In the genomic region with DNA sequence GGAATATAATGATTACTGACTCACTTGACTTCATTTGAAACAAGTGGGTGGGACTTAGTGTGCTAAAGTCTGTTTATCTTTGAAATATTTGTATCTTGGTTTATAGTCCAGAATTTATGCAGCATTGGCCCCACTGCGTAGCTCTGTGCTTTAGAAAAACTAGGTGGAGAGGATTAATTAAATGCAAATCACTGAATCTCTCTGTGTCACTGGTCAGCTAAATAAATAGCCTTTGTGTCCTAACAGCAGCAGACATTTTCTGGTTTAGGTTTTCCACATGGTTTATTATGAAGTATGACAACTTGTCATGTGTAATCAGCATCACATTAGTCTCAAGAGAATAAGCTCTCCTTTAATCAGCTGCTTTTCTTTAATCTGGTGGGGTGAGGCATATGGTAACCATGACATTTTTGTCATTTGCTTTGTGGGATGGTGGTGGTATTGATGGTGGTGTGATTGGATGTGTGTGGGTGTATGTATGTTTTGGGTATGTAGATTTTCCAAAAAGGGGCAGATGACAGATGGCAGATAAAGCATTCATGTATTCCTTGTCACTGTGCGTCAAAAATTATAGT, we compare ENCODE assay signal across 1 cellular context.
TF ChIP-seq lines count a peak whose summit lies in the region.

No MANE protein-coding gene starts in this region.

TF ChIP-seq in K562, 482 proteins besides CTCF, POLR2A, EP300 and RAD21 (continued from another document):
- TF ChIP-seq, protein P1, sequence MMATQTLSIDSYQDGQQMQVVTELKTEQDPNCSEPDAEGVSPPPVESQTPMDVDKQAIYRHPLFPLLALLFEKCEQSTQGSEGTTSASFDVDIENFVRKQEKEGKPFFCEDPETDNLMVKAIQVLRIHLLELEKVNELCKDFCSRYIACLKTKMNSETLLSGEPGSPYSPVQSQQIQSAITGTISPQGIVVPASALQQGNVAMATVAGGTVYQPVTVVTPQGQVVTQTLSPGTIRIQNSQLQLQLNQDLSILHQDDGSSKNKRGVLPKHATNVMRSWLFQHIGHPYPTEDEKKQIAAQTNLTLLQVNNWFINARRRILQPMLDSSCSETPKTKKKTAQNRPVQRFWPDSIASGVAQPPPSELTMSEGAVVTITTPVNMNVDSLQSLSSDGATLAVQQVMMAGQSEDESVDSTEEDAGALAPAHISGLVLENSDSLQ (IDR thresholded peaks at IDR 0.05), result no peak
- TF ChIP-seq ZNF584 (CRISPR knock-in tag; IDR thresholded peaks at IDR 0.05; ENCODE audit: low read depth) (peak; percentile 28), ZNF696 (CRISPR knock-in tag; conservative IDR thresholded peaks at IDR 0.05) (no peak), CBFA2T3 (IDR thresholded peaks at IDR 0.05) (no peak), ZNF253 (CRISPR knock-in tag; conservative IDR thresholded peaks at IDR 0.05) (no peak), SRF (CRISPR knock-in tag; IDR thresholded peaks at IDR 0.05) (no peak), FOXK2 (conservative IDR thresholded peaks at IDR 0.05 in 1 of 2, IDR thresholded peaks at IDR 0.05 in 1 of 2; ENCODE audit: low read depth in 2 of 2) (0 out of 4 replicates have a peak, but pooled peaks of 1 of the 2 experiments have one; percentile 8)
- TF ChIP-seq, protein P2, sequence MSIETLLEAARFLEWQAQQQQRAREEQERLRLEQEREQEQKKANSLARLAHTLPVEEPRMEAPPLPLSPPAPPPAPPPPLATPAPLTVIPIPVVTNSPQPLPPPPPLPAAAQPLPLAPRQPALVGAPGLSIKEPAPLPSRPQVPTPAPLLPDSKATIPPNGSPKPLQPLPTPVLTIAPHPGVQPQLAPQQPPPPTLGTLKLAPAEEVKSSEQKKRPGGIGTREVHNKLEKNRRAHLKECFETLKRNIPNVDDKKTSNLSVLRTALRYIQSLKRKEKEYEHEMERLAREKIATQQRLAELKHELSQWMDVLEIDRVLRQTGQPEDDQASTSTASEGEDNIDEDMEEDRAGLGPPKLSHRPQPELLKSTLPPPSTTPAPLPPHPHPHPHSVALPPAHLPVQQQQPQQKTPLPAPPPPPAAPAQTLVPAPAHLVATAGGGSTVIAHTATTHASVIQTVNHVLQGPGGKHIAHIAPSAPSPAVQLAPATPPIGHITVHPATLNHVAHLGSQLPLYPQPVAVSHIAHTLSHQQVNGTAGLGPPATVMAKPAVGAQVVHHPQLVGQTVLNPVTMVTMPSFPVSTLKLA (conservative IDR thresholded peaks at IDR 0.05), result peak in 1 of 2 experiments; percentile 41; a peak in 1 of 4 replicates
- TF ChIP-seq, protein P3, sequence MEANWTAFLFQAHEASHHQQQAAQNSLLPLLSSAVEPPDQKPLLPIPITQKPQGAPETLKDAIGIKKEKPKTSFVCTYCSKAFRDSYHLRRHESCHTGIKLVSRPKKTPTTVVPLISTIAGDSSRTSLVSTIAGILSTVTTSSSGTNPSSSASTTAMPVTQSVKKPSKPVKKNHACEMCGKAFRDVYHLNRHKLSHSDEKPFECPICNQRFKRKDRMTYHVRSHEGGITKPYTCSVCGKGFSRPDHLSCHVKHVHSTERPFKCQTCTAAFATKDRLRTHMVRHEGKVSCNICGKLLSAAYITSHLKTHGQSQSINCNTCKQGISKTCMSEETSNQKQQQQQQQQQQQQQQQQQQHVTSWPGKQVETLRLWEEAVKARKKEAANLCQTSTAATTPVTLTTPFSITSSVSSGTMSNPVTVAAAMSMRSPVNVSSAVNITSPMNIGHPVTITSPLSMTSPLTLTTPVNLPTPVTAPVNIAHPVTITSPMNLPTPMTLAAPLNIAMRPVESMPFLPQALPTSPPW (CRISPR knock-in tag; IDR thresholded peaks at IDR 0.05), result peak; percentile 33
- TF ChIP-seq, protein P4, sequence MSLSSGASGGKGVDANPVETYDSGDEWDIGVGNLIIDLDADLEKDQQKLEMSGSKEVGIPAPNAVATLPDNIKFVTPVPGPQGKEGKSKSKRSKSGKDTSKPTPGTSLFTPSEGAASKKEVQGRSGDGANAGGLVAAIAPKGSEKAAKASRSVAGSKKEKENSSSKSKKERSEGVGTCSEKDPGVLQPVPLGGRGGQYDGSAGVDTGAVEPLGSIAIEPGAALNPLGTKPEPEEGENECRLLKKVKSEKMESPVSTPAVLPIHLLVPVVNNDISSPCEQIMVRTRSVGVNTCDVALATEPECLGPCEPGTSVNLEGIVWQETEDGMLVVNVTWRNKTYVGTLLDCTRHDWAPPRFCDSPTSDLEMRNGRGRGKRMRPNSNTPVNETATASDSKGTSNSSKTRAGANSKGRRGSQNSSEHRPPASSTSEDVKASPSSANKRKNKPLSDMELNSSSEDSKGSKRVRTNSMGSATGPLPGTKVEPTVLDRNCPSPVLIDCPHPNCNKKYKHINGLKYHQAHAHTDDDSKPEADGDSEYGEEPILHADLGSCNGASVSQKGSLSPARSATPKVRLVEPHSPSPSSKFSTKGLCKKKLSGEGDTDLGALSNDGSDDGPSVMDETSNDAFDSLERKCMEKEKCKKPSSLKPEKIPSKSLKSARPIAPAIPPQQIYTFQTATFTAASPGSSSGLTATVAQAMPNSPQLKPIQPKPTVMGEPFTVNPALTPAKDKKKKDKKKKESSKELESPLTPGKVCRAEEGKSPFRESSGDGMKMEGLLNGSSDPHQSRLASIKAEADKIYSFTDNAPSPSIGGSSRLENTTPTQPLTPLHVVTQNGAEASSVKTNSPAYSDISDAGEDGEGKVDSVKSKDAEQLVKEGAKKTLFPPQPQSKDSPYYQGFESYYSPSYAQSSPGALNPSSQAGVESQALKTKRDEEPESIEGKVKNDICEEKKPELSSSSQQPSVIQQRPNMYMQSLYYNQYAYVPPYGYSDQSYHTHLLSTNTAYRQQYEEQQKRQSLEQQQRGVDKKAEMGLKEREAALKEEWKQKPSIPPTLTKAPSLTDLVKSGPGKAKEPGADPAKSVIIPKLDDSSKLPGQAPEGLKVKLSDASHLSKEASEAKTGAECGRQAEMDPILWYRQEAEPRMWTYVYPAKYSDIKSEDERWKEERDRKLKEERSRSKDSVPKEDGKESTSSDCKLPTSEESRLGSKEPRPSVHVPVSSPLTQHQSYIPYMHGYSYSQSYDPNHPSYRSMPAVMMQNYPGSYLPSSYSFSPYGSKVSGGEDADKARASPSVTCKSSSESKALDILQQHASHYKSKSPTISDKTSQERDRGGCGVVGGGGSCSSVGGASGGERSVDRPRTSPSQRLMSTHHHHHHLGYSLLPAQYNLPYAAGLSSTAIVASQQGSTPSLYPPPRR (CRISPR knock-in tag; IDR thresholded peaks at IDR 0.05; ENCODE audit: borderline replicate concordance), result no peak
- TF ChIP-seq, protein P5, sequence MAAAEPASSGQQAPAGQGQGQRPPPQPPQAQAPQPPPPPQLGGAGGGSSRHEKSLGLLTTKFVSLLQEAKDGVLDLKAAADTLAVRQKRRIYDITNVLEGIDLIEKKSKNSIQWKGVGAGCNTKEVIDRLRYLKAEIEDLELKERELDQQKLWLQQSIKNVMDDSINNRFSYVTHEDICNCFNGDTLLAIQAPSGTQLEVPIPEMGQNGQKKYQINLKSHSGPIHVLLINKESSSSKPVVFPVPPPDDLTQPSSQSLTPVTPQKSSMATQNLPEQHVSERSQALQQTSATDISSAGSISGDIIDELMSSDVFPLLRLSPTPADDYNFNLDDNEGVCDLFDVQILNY (CRISPR knock-in tag; IDR thresholded peaks at IDR 0.05), result no peak
- TF ChIP-seq, protein P6, sequence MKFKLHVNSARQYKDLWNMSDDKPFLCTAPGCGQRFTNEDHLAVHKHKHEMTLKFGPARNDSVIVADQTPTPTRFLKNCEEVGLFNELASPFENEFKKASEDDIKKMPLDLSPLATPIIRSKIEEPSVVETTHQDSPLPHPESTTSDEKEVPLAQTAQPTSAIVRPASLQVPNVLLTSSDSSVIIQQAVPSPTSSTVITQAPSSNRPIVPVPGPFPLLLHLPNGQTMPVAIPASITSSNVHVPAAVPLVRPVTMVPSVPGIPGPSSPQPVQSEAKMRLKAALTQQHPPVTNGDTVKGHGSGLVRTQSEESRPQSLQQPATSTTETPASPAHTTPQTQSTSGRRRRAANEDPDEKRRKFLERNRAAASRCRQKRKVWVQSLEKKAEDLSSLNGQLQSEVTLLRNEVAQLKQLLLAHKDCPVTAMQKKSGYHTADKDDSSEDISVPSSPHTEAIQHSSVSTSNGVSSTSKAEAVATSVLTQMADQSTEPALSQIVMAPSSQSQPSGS (CRISPR knock-in tag; IDR thresholded peaks at IDR 0.05), result no peak
- TF ChIP-seq, protein P7, sequence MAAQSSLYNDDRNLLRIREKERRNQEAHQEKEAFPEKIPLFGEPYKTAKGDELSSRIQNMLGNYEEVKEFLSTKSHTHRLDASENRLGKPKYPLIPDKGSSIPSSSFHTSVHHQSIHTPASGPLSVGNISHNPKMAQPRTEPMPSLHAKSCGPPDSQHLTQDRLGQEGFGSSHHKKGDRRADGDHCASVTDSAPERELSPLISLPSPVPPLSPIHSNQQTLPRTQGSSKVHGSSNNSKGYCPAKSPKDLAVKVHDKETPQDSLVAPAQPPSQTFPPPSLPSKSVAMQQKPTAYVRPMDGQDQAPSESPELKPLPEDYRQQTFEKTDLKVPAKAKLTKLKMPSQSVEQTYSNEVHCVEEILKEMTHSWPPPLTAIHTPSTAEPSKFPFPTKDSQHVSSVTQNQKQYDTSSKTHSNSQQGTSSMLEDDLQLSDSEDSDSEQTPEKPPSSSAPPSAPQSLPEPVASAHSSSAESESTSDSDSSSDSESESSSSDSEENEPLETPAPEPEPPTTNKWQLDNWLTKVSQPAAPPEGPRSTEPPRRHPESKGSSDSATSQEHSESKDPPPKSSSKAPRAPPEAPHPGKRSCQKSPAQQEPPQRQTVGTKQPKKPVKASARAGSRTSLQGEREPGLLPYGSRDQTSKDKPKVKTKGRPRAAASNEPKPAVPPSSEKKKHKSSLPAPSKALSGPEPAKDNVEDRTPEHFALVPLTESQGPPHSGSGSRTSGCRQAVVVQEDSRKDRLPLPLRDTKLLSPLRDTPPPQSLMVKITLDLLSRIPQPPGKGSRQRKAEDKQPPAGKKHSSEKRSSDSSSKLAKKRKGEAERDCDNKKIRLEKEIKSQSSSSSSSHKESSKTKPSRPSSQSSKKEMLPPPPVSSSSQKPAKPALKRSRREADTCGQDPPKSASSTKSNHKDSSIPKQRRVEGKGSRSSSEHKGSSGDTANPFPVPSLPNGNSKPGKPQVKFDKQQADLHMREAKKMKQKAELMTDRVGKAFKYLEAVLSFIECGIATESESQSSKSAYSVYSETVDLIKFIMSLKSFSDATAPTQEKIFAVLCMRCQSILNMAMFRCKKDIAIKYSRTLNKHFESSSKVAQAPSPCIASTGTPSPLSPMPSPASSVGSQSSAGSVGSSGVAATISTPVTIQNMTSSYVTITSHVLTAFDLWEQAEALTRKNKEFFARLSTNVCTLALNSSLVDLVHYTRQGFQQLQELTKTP (IDR thresholded peaks at IDR 0.05; ENCODE audit: low read depth in 1 of 2, partially characterized antibody in 2 of 2), result no peak
